ENCODE assay signal across 9 cellular contexts in genomic region chr22:36445158-36445668, GRCh38. TPM values are rescaled to one million over a fixed set of nuclear protein-coding genes. Genes with fewer than 3 reads are reported as not detected.
DNase-seq lines count a peak whose midpoint lies in the region; ATAC-seq and TF ChIP-seq lines count a peak whose summit lies in the region.
"Had no signal": no experiment of that assay in that cellular context is flagged by ENCODE, and none has a peak within 500 bp of the region (broad histone marks: within the 10 kb centered on the region; RNA-seq: fewer than 3 reads in every experiment).

No MANE protein-coding gene starts in this region.

- H3K27ac ChIP-seq in BLaER1 treated with 17β-estradiol and CSF1 and Interleukin-3, amounts not matched to agents 10 nM and 100 nM, result peak overlapping the region in 9 of 11 experiments; percentile 27 to 92 (median 86); a peak in 18 of 22 replicates
- H3K27ac ChIP-seq in Panc1 (ENCODE audit: low read length) (peak overlapping the region; percentile 1; the same call in 1 of the 2 replicates), neuronal stem cell (replicated peaks; ENCODE audit: low read length) (no peak overlapping the region), coronary artery (peak overlapping the region in 1 of 2 donors; percentile 77)

- in situ Hi-C loops in Panc1 (cut with HindIII; ENCODE audit: low pct_unique_long_range_greater_than_20kb, low sequenced_read_pairs), result no loop called here

- no peak overlapping the region for H2BK5ac ChIP-seq in neuronal stem cell (ENCODE audit: low read length)

- WGBS in neuronal stem cell (ENCODE audit: extremely low coverage in 2 of 2, insufficient read length in 2 of 2, insufficient replicate concordance in 1 of 2), 2 donors, result no CpG with 5 or more reads among the region's 8 CpGs

- H4K8ac ChIP-seq in neuronal stem cell (ENCODE audit: low read depth, low read length), result no peak overlapping the region

- no peak for DNase-seq in Panc1 (ENCODE audit: low read depth, low spot score)
- peak; percentile 87 for DNase-seq in fibroblast of gingiva (ENCODE audit: low read depth)
- no peak for DNase-seq in neuronal stem cell (ENCODE audit: low spot score)
- DNase-seq in coronary artery (ENCODE audit: low spot score), result no peak
- DNase-seq in T-cell, result no peak
- DNase-seq: NCI-H2107 had no signal

- no peak overlapping the region for H2BK15ac ChIP-seq in neuronal stem cell (ENCODE audit: low read length)

- no peak for TF ChIP-seq CTCF in Panc1 (IDR thresholded peaks at IDR 0.05)
- no peak for TF ChIP-seq CTCF in coronary artery (IDR thresholded peaks at IDR 0.05)

- no peak overlapping the region for H2BK120ac ChIP-seq in neuronal stem cell (ENCODE audit: low read depth, low read length)

- H4K91ac ChIP-seq in neuronal stem cell (ENCODE audit: low read depth, low read length, poor library complexity), result no peak overlapping the region

- H3K36me3 Mint-ChIP-seq in T-cell, result no peaks in the 10 kb centered on the region

- H2AFZ ChIP-seq in neuronal stem cell (ENCODE audit: low read length), result peak overlapping the region; percentile 27

- peak overlapping the region in 1 of 2 donors; percentile 67 for H3K27ac Mint-ChIP-seq in T-cell

- H3K9me3 ChIP-seq in BLaER1 treated with 17β-estradiol and CSF1 and Interleukin-3, amounts not matched to agents 10 nM and 100 nM (replicated peaks in 1 of 11), result no peaks in the 10 kb centered on the region
- H3K9me3 ChIP-seq in Panc1 (ENCODE audit: control insufficient read depth, insufficient read depth, low read depth, low read length) (no peaks in the 10 kb centered on the region), neuronal stem cell (replicated peaks in 1 of 2; ENCODE audit: control insufficient read depth in 2 of 2, insufficient read depth in 1 of 2, low read depth in 1 of 2, low read length in 2 of 2) (peaks cover 0 to 5% of the 10 kb centered on the region in 2 donors)

- H3K18ac ChIP-seq in neuronal stem cell (ENCODE audit: low read length), result no peak overlapping the region

- H4K20me1 ChIP-seq in BLaER1 treated with 17β-estradiol and CSF1 and Interleukin-3, amounts not matched to agents 10 nM and 100 nM, result no peaks in the 10 kb centered on the region

- H3K27me3 Mint-ChIP-seq in T-cell, result no peaks in the 10 kb centered on the region

- ATAC-seq in Panc1 (no peak), HG03571 (IDR thresholded peaks at IDR 0.05; ENCODE audit: unreplicated experiment) (no peak), T-cell (replicated peaks in 1 of 4) (no peak), HG03159 (IDR thresholded peaks at IDR 0.05; ENCODE audit: unreplicated experiment) (no peak)

- H3K79me1 ChIP-seq in neuronal stem cell (ENCODE audit: low read depth, low read length), result no peaks in the 10 kb centered on the region

- CTCF ChIA-PET in Panc1 (lab: Charles Lee), result no interaction called here
- CTCF ChIA-PET in T-cell (lab: Charles Lee), result interaction anchor here in 1 of 2 donors (0.6 kb wide), 1 partner anchor 1163 kb away, joined by 4 read pairs; no protein-coding TSS in a partner anchor

- no peak overlapping the region for H2BK12ac ChIP-seq in neuronal stem cell (ENCODE audit: low read length)

- no peak overlapping the region for H3K4ac ChIP-seq in neuronal stem cell (ENCODE audit: low read length)

- BruUV-seq in Panc1 (replicated peaks; lab: Mats Ljungman, UMichigan), result no TSS peak

- H3K14ac ChIP-seq in neuronal stem cell (ENCODE audit: low read length), result no peak overlapping the region

- peaks cover 89 to 100% (median 97%) of the 10 kb centered on the region in 10 experiments for H3K4me1 ChIP-seq in BLaER1 treated with 17β-estradiol and CSF1 and Interleukin-3, amounts not matched to agents 10 nM and 100 nM
- H3K4me1 ChIP-seq in Panc1 (ENCODE audit: control insufficient read depth, insufficient read depth, low read length) (peaks cover 3% of the 10 kb centered on the region), neuronal stem cell (ENCODE audit: control insufficient read depth in 2 of 2, insufficient read depth in 1 of 2, low read depth in 1 of 2, low read length in 2 of 2) (peaks cover 2 to 3% of the 10 kb centered on the region in 2 donors)

- no peaks in the 10 kb centered on the region for H3K36me3 ChIP-seq in BLaER1 treated with 17β-estradiol and CSF1 and Interleukin-3, amounts not matched to agents 10 nM and 100 nM
- no peaks in the 10 kb centered on the region for H3K36me3 ChIP-seq in Panc1 (ENCODE audit: control insufficient read depth, insufficient read depth, low read length)
- H3K36me3 ChIP-seq in neuronal stem cell (replicated peaks in 1 of 2; ENCODE audit: control insufficient read depth in 2 of 2, insufficient read depth in 2 of 2, low read length in 2 of 2), result no peaks in the 10 kb centered on the region

- H3K9me3 Mint-ChIP-seq in T-cell, result no peaks in the 10 kb centered on the region

- no peak overlapping the region for H2AK5ac ChIP-seq in neuronal stem cell (ENCODE audit: low read depth, low read length)

- H3K27me3 ChIP-seq in BLaER1 treated with 17β-estradiol and CSF1 and Interleukin-3, amounts not matched to agents 10 nM and 100 nM, result no peaks in the 10 kb centered on the region
- H3K27me3 ChIP-seq in Panc1 (ENCODE audit: control insufficient read depth, insufficient read depth, low read length) (no peaks in the 10 kb centered on the region), neuronal stem cell (ENCODE audit: control insufficient read depth in 3 of 3, insufficient read depth in 3 of 3, low read depth in 1 of 3, low read length in 3 of 3) (no peaks in the 10 kb centered on the region)

- peaks cover 26 to 42% (median 29%) of the 10 kb centered on the region in 3 donors for H3K4me1 Mint-ChIP-seq in T-cell

- H3K4me3 ChIP-seq in BLaER1 treated with 17β-estradiol and CSF1 and Interleukin-3, amounts not matched to agents 10 nM and 100 nM, result no peak overlapping the region
- H3K4me3 ChIP-seq in Panc1 (ENCODE audit: low read depth in 2 of 2, low read length in 2 of 2) (no peak overlapping the region), neuronal stem cell (ENCODE audit: low read length in 2 of 2) (no peak overlapping the region), coronary artery (no peak overlapping the region)

- H3K4me3 Mint-ChIP-seq in T-cell, result no peak overlapping the region

- no peak overlapping the region for H3K23ac ChIP-seq in neuronal stem cell (ENCODE audit: low read depth, low read length, poor library complexity)

- peak overlapping the region; percentile 17 to 99 (median 59); a peak in 21 of 22 replicates for H3K4me2 ChIP-seq in BLaER1 treated with 17β-estradiol and CSF1 and Interleukin-3, amounts not matched to agents 10 nM and 100 nM
- no peak overlapping the region for H3K4me2 ChIP-seq in neuronal stem cell (ENCODE audit: insufficient read depth, low read length, poor library complexity, severe bottlenecking)

- intact Hi-C loops in Panc1 (cut with micrococcal nuclease; ENCODE audit: unreplicated experiment), result no loop called here

- POLR2A ChIA-PET in Panc1 (lab: Charles Lee), result interaction anchor here (0.5 kb wide), 1 partner anchor 15 kb away, joined by 10 read pairs; no protein-coding TSS in a partner anchor
- POLR2A ChIA-PET in T-cell (lab: Charles Lee), result interaction anchor here in 1 of 2 donors (0.5 kb wide), 2 partner anchors 16 to 64 kb away, joined by 3 to 8 read pairs; no protein-coding TSS in a partner anchor

- peak overlapping the region in 7 of 11 experiments; percentile 13 to 40 (median 22); a peak in 8 of 22 replicates for H3K9ac ChIP-seq in BLaER1 treated with 17β-estradiol and CSF1 and Interleukin-3, amounts not matched to agents 10 nM and 100 nM
- no peak overlapping the region for H3K9ac ChIP-seq in neuronal stem cell (ENCODE audit: low read depth, low read length, poor library complexity)

RNA-seq across cellular contexts. Expression of gene TXN2, which starts 36.2 kb away (rescaled TPM):
- total RNA-seq in Panc1 (2021; ENCODE audit: unreplicated experiment) (64.1 TPM), T-cell (10 to 100 TPM; 36.9 to 47.6 (median 45.4) TPM)
- polyA plus RNA-seq in Panc1 (2012; ENCODE audit: insufficient read length), result 102 TPM
- polyA plus RNA-seq in neuronal stem cell (2013, experiment 1 of 2), result 68.5 TPM
- polyA plus RNA-seq in neuronal stem cell (2013, experiment 2 of 2), result 67.9 TPM

RNA-seq across cellular contexts. Expression of gene MYH9, which starts 57.4 kb away (rescaled TPM):
- total RNA-seq in Panc1 (2021; ENCODE audit: unreplicated experiment), result 788 TPM
- polyA plus RNA-seq in Panc1 (2012; ENCODE audit: insufficient read length), result 1,068 TPM
- polyA plus RNA-seq in neuronal stem cell (2013, experiment 1 of 2), result 60.4 TPM
- polyA plus RNA-seq in neuronal stem cell (2013, experiment 2 of 2), result 59.3 TPM
- total RNA-seq in T-cell, result 1,000 to 10,000 TPM in 2 of 5 donors, 100 to 1,000 TPM in 3; 816 to 1,109 (median 896) TPM
